ENCODE assay signal across 18 cellular contexts in genomic region chr21:34535886-34536285, GRCh38.
"Had no signal": no experiment of that assay in that cellular context is flagged by ENCODE, and none has a peak within 500 bp of the region (broad histone marks: within the 10 kb centered on the region; RNA-seq: fewer than 3 reads in every experiment).

No MANE protein-coding gene starts in this region.

- DNase-seq: activated CD4-positive, alpha-beta memory T cell treated with anti-CD3 and anti-CD28 coated beads, Interleukin-2, amount 10 ng/mL, durations not matched to agents 7 days and 5 days; activated CD4-positive, alpha-beta T cell treated with anti-CD3 and anti-CD28 coated beads for 4 hours; activated naive CD4-positive, alpha-beta T cell treated with anti-CD3 and anti-CD28 coated beads, Interleukin-2, amount 10 ng/mL, durations not matched to agents 7 days and 5 days; activated T-cell treated with anti-CD3 and anti-CD28 coated beads, Interleukin-2, amount 50 U/mL, for 24 hours; body of pancreas; effector memory CD4-positive, alpha-beta T cell; foreskin melanocyte; left colon; mammary epithelial cell; naive thymus-derived CD8-positive, alpha-beta T cell; occipital lobe; spleen; T-helper 2 cell; tibial artery had no signal

- H3K9me3 ChIP-seq: body of pancreas, prostate gland, spleen, tibial artery, vagina had no signal

- H3K4me1 Mint-ChIP-seq: activated naive CD4-positive, alpha-beta T cell treated with anti-CD3 and anti-CD28 coated beads, Interleukin-2, amount 10 ng/mL, durations not matched to agents 7 days and 5 days had no signal

- H3K27ac ChIP-seq: prostate gland, spleen, tibial artery, vagina had no signal

- H3K27me3 Mint-ChIP-seq: activated CD4-positive, alpha-beta memory T cell treated with anti-CD3 and anti-CD28 coated beads, Interleukin-2, amount 10 ng/mL, durations not matched to agents 7 days and 5 days; activated naive CD4-positive, alpha-beta T cell treated with anti-CD3 and anti-CD28 coated beads, Interleukin-2, amount 10 ng/mL, durations not matched to agents 7 days and 5 days; activated T-cell treated with anti-CD3 and anti-CD28 coated beads, Interleukin-2, amount 50 U/mL, for 24 hours; central memory CD8-positive, alpha-beta T cell; naive thymus-derived CD8-positive, alpha-beta T cell had no signal

- H3K4me3 Mint-ChIP-seq: activated CD4-positive, alpha-beta memory T cell treated with anti-CD3 and anti-CD28 coated beads, Interleukin-2, amount 10 ng/mL, durations not matched to agents 7 days and 5 days; activated naive CD4-positive, alpha-beta T cell treated with anti-CD3 and anti-CD28 coated beads, Interleukin-2, amount 10 ng/mL, durations not matched to agents 7 days and 5 days; activated T-cell treated with anti-CD3 and anti-CD28 coated beads, Interleukin-2, amount 50 U/mL, for 24 hours; central memory CD8-positive, alpha-beta T cell; naive thymus-derived CD8-positive, alpha-beta T cell; WTC11 had no signal

- H3K36me3 Mint-ChIP-seq: activated naive CD4-positive, alpha-beta T cell treated with anti-CD3 and anti-CD28 coated beads, Interleukin-2, amount 10 ng/mL, durations not matched to agents 7 days and 5 days; WTC11 had no signal

- H3K4me1 ChIP-seq: body of pancreas, prostate gland, vagina had no signal

- ATAC-seq: body of pancreas; left colon; naive thymus-derived CD8-positive, alpha-beta T cell had no signal

- H3K9me3 Mint-ChIP-seq: activated CD4-positive, alpha-beta memory T cell treated with anti-CD3 and anti-CD28 coated beads, Interleukin-2, amount 10 ng/mL, durations not matched to agents 7 days and 5 days; activated naive CD4-positive, alpha-beta T cell treated with anti-CD3 and anti-CD28 coated beads, Interleukin-2, amount 10 ng/mL, durations not matched to agents 7 days and 5 days; activated T-cell treated with anti-CD3 and anti-CD28 coated beads, Interleukin-2, amount 50 U/mL, for 24 hours; central memory CD8-positive, alpha-beta T cell had no signal

- H3K27ac Mint-ChIP-seq: activated CD4-positive, alpha-beta memory T cell treated with anti-CD3 and anti-CD28 coated beads, Interleukin-2, amount 10 ng/mL, durations not matched to agents 7 days and 5 days; activated naive CD4-positive, alpha-beta T cell treated with anti-CD3 and anti-CD28 coated beads, Interleukin-2, amount 10 ng/mL, durations not matched to agents 7 days and 5 days; activated T-cell treated with anti-CD3 and anti-CD28 coated beads, Interleukin-2, amount 50 U/mL, for 24 hours; naive thymus-derived CD8-positive, alpha-beta T cell had no signal

- H3K27me3 ChIP-seq: body of pancreas, spleen, tibial artery, vagina had no signal

- H3K4me3 ChIP-seq: body of pancreas, prostate gland, spleen, tibial artery, vagina had no signal

- H3K36me3 ChIP-seq: prostate gland, spleen, tibial artery, vagina had no signal
